ENCODE assay signal across 12 cellular contexts in the genomic region with DNA sequence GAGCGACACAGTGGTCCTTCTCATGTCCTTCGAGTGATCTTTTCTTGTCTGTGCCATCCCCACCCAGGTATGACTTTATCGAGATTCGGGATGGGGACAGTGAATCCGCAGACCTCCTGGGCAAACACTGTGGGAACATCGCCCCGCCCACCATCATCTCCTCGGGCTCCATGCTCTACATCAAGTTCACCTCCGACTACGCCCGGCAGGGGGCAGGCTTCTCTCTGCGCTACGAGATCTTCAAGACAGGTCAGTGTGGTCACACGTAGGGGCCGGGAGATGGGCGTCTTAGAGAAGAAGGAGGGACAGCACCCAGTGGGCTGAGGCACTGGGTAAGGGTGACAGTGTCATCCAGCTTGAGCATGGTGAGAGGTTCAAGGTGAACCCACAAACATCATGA. TPM values are rescaled to one million over a fixed set of nuclear protein-coding genes. Genes with fewer than 3 reads are reported as not detected.
DNase-seq lines count a peak whose midpoint lies in the region; ATAC-seq and TF ChIP-seq lines count a peak whose summit lies in the region.
"Had no signal": no experiment of that assay in that cellular context is flagged by ENCODE, and none has a peak within 500 bp of the region (broad histone marks: within the 10 kb centered on the region; RNA-seq: fewer than 3 reads in every experiment).

No MANE protein-coding gene starts in this region.

- H3K4ac ChIP-seq in H9 (ENCODE audit: low read depth, low read length): no peak overlapping the region

- peaks cover 10% of the 10 kb centered on the region for H3K4me1 ChIP-seq in H9 (ENCODE audit: insufficient read depth, low read length)
- no peaks in the 10 kb centered on the region for H3K4me1 ChIP-seq in right lobe of liver

- H2BK5ac ChIP-seq in H9 (ENCODE audit: insufficient read length, low read length): no peak overlapping the region

- H3K36me3 ChIP-seq in brain microvascular endothelial cell (replicated peaks) (no peaks in the 10 kb centered on the region), right lobe of liver (no peaks in the 10 kb centered on the region)

- H3K9me3 Mint-ChIP-seq in H9: no peaks in the 10 kb centered on the region
- H3K9me3 Mint-ChIP-seq in T-cell: no peaks in the 10 kb centered on the region
- H3K9me3 Mint-ChIP-seq: CD8-positive, alpha-beta memory T cell; natural killer cell had no signal

- H2BK12ac ChIP-seq in H9 (ENCODE audit: insufficient read length, low read depth, low read length): no peak overlapping the region

- H4K20me1 ChIP-seq in H9 (ENCODE audit: control insufficient read depth, insufficient read depth, insufficient read length): peaks cover 3% of the 10 kb centered on the region

- no peak overlapping the region for H4K8ac ChIP-seq in H9 (replicated peaks; ENCODE audit: insufficient read length, low read depth, low read length)

- no peak overlapping the region for H3K56ac ChIP-seq in H9 (ENCODE audit: insufficient read length, low read depth, low read length)

- peak; percentile 55 to 68 (median 64) for ATAC-seq in right lobe of liver
- ATAC-seq in T-cell (replicated peaks in 1 of 4): no peak
- ATAC-seq in HG02938 (IDR thresholded peaks at IDR 0.05; ENCODE audit: unreplicated experiment): no peak
- no peak for ATAC-seq in HG02885 (IDR thresholded peaks at IDR 0.05; ENCODE audit: poor library complexity, unreplicated experiment)
- ATAC-seq: natural killer cell, SK-N-SH treated with all-trans-retinoic acid at 6 μM for 48 hours had no signal

- H3K27ac Mint-ChIP-seq in H9 (peak overlapping the region in 1 of 3 experiments; percentile 88; a peak in 1 of 7 replicates), T-cell (no peak overlapping the region)
- H3K27ac Mint-ChIP-seq: CD8-positive, alpha-beta memory T cell; natural killer cell had no signal

- WGBS in H9 (ENCODE audit: extremely low coverage, insufficient read length, low lambda C conversion rate): no CpG with 5 or more reads among the region's 16 CpGs
- 74% methylated on average over 14 of the region's 16 CpGs for WGBS in right lobe of liver (ENCODE audit: insufficient coverage, low coverage, low lambda C conversion rate, missing lambda C conversion rate)

- no peak overlapping the region for H2BK15ac ChIP-seq in H9 (ENCODE audit: low read depth, low read length)

- H3K14ac ChIP-seq in H9 (ENCODE audit: insufficient read depth, low read length): no peak overlapping the region

- H4K5ac ChIP-seq in H9 (ENCODE audit: insufficient read length, low read depth, low read length): no peak overlapping the region

- H2BK20ac ChIP-seq in H9 (ENCODE audit: low read depth, low read length, poor library complexity, severe bottlenecking): no peak overlapping the region

- H2AFZ ChIP-seq in H9 (ENCODE audit: low read length): no peak overlapping the region
- H2AFZ ChIP-seq: hepatocyte had no signal

- peaks cover 7 to 23% (median 21%) of the 10 kb centered on the region in 3 experiments for H3K36me3 Mint-ChIP-seq in H9 (ENCODE audit: insufficient read depth in 1 of 3, low read depth in 3 of 3)
- H3K36me3 Mint-ChIP-seq in T-cell: no peaks in the 10 kb centered on the region
- H3K36me3 Mint-ChIP-seq: CD8-positive, alpha-beta memory T cell; natural killer cell had no signal

- intact Hi-C loops in right lobe of liver (cut with DNase I): no loop called here

- H3K4me3 Mint-ChIP-seq in H9 (no peak overlapping the region), T-cell (no peak overlapping the region)
- H3K4me3 Mint-ChIP-seq: CD8-positive, alpha-beta memory T cell; natural killer cell had no signal

- H3K23me2 ChIP-seq in H9 (ENCODE audit: insufficient read length, low read depth, low read length, poor library complexity, severe bottlenecking): no peaks in the 10 kb centered on the region

- no peak for TF ChIP-seq POLR2A in right lobe of liver (IDR thresholded peaks at IDR 0.05)

- no peaks in the 10 kb centered on the region for H3K79me2 ChIP-seq in H9 (ENCODE audit: insufficient read depth, low read length)

- TF ChIP-seq CTCF in H9 (conservative IDR thresholded peaks at IDR 0.05) (peak; percentile 53; the same call in 2 of the 3 replicates), brain microvascular endothelial cell (IDR thresholded peaks at IDR 0.05; ENCODE audit: low read depth, low read length, missing control alignments) (peak; percentile 68), right lobe of liver (IDR thresholded peaks at IDR 0.05) (peak in 3 of 4 donors; percentile 33 to 50 (median 34))

- H3K4me2 ChIP-seq in H9 (ENCODE audit: insufficient read depth, insufficient read length, low read length): no peak overlapping the region
- H3K4me2 ChIP-seq: hepatocyte had no signal

- H3K27me3 ChIP-seq in H9 (ENCODE audit: insufficient read depth, low read length): no peaks in the 10 kb centered on the region
- H3K27me3 ChIP-seq in brain microvascular endothelial cell (replicated peaks): no peaks in the 10 kb centered on the region
- no peaks in the 10 kb centered on the region for H3K27me3 ChIP-seq in right lobe of liver
- H3K27me3 ChIP-seq: hepatocyte had no signal

- H3K4me1 Mint-ChIP-seq in H9: peaks cover 61 to 78% of the 10 kb centered on the region in 2 experiments
- H3K4me1 Mint-ChIP-seq in T-cell: peaks cover 0 to 6% (median 6%) of the 10 kb centered on the region in 3 donors
- H3K4me1 Mint-ChIP-seq: CD8-positive, alpha-beta memory T cell; natural killer cell had no signal

- H3T11ph ChIP-seq in H9 (ENCODE audit: low read length): no peak overlapping the region

- no peaks in the 10 kb centered on the region; the same call in 1 of the 2 replicates for H3K27me3 Mint-ChIP-seq in H9 (ENCODE audit: low read depth)
- peaks cover 13 to 22% of the 10 kb centered on the region in 2 donors for H3K27me3 Mint-ChIP-seq in T-cell

- no peak overlapping the region for H3K4me3 ChIP-seq in brain microvascular endothelial cell (ENCODE audit: low read depth, low read length)
- no peak overlapping the region for H3K4me3 ChIP-seq in right lobe of liver
- H3K4me3 ChIP-seq: hepatocyte had no signal

- no peak overlapping the region for H4K91ac ChIP-seq in H9 (ENCODE audit: insufficient read length, low read depth, low read length)

- H3K9ac ChIP-seq in H9 (ENCODE audit: extremely low read depth, insufficient read length, low read length): no peak overlapping the region

- POLR2A ChIA-PET in T-cell (lab: Charles Lee): no interaction called here

- H3K23ac ChIP-seq in H9 (ENCODE audit: insufficient read length, low read depth, low read length): no peak overlapping the region

- no peak overlapping the region for H2BK120ac ChIP-seq in H9 (ENCODE audit: low read depth, low read length, poor library complexity, severe bottlenecking)

- H2AK5ac ChIP-seq in H9 (ENCODE audit: insufficient read length, low read length): no peak overlapping the region

- no peaks in the 10 kb centered on the region for H3K9me3 ChIP-seq in H9 (ENCODE audit: control insufficient read depth, low read depth, low read length)
- no peaks in the 10 kb centered on the region for H3K9me3 ChIP-seq in right lobe of liver

- H3K27ac ChIP-seq in H9 (ENCODE audit: insufficient read length, low read depth, low read length) (no peak overlapping the region), brain microvascular endothelial cell (no peak overlapping the region), right lobe of liver (no peak overlapping the region)
- H3K27ac ChIP-seq: hepatocyte had no signal

- CTCF ChIA-PET in T-cell (lab: Charles Lee): interaction anchor here in 1 of 2 donors (0.6 kb wide), 1 partner anchor 1568 kb away, joined by 4 read pairs; no protein-coding TSS in a partner anchor

- H3K79me1 ChIP-seq in H9 (ENCODE audit: insufficient read depth, low read depth, low read length, poor library complexity, severe bottlenecking): no peaks in the 10 kb centered on the region

- in situ Hi-C loops in brain microvascular endothelial cell (cut with HindIII; ENCODE audit: low pct_ligation_motif_present, low sequenced_read_pairs): no loop called here

- DNase-seq in 8988T (peak; percentile 36), H9 (peak; percentile 84), brain microvascular endothelial cell (no peak), right lobe of liver (peak in 2 of 3 donors; percentile 54 to 73), T-cell (no peak), kidney tubule cell (ENCODE audit: low spot score) (no peak)
- DNase-seq: CD8-positive, alpha-beta memory T cell; natural killer cell had no signal

- H3K18ac ChIP-seq in H9 (ENCODE audit: insufficient read length, low read depth, low read length): no peak overlapping the region

RNA-seq across cellular contexts. Expression of gene NRP2, which starts 33.8 kb away (rescaled TPM):
- 19.7 and 20.7 TPM in 2 replicates for total RNA-seq in H9 (2021)
- 10 to 100 TPM in 3 of 6 experiments, 1 to 10 TPM in 3; 5.5 to 23.7 (median 8.6) TPM for total RNA-seq in right lobe of liver
- 1 to 10 TPM in 1 of 5 donors, under 1 TPM in 2, not detected in 2; 0.85 to 1.1 (median 0.93) TPM for total RNA-seq in T-cell

Comparison
In these comparisons a context has a peak if more than half of its experiments do, and no peak if none do; other contexts are left out.
1. DNase-seq: peak in 8988T (single experiment), H9 (single experiment) and right lobe of liver (2 of 3); none in brain microvascular endothelial cell (single experiment), T-cell (0 of 34) and kidney tubule cell (single experiment).
2. ATAC-seq: peak in right lobe of liver (4 of 4); none in T-cell (0 of 4), HG02938 (single experiment) and HG02885 (single experiment).
3. Peak in every context shown above with its lines, with median percentiles within 50 percentile points of each other: CTCF ChIP-seq.